Comparison of ENCODE assay signal across 1 cellular context in the genomic region with DNA sequence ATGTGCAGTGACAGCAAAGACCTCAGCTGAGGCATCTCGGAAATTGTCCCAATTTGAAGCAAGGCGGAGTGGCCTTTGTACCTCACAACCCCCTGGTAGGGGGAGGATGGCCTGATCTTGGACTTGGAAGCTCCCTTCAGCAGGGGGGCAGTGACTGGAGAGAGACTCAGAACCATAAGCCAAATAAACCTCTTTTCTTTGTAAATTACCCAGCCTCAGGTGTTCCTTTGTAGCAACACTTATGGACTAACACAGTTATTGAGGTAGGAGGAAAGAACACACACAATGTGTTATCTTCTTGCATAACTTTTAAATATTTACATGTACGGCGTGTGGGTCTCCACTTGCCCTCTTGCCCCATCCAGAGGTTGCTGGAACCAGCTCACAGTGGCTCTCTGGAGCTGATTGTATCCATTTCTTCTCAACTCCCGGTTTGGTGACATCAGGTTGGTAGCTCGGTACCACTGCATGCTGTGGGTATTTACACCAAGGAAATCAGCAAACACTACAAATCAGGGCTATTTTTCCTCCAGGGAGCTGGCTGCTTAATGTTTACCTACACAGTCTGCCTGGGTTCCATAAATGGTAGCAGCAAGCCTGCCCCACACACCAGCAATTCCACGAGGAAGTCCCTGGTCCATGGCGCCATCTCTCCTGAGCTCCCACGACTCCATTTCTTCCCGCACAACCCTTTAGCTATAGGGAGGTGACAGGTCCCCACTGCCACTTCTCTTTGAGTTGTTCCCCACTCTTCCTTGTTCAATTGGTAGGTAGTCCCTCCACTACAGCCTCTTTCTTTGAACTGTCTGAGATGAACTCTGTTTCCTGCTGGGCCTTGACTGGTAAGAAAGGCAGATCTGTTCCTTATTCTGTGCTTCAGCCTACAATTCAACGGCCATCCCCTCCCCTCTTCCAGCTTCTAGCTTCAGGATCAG.
TF ChIP-seq lines count a peak whose summit lies in the region.

No MANE protein-coding gene starts in this region.

TF ChIP-seq in liver, 16 proteins besides CTCF, POLR2A, EP300 and RAD21 (continued from another document):
- TF ChIP-seq, protein P1, sequence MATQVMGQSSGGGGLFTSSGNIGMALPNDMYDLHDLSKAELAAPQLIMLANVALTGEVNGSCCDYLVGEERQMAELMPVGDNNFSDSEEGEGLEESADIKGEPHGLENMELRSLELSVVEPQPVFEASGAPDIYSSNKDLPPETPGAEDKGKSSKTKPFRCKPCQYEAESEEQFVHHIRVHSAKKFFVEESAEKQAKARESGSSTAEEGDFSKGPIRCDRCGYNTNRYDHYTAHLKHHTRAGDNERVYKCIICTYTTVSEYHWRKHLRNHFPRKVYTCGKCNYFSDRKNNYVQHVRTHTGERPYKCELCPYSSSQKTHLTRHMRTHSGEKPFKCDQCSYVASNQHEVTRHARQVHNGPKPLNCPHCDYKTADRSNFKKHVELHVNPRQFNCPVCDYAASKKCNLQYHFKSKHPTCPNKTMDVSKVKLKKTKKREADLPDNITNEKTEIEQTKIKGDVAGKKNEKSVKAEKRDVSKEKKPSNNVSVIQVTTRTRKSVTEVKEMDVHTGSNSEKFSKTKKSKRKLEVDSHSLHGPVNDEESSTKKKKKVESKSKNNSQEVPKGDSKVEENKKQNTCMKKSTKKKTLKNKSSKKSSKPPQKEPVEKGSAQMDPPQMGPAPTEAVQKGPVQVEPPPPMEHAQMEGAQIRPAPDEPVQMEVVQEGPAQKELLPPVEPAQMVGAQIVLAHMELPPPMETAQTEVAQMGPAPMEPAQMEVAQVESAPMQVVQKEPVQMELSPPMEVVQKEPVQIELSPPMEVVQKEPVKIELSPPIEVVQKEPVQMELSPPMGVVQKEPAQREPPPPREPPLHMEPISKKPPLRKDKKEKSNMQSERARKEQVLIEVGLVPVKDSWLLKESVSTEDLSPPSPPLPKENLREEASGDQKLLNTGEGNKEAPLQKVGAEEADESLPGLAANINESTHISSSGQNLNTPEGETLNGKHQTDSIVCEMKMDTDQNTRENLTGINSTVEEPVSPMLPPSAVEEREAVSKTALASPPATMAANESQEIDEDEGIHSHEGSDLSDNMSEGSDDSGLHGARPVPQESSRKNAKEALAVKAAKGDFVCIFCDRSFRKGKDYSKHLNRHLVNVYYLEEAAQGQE (IDR thresholded peaks at IDR 0.05): peak; percentile 58
- TF ChIP-seq TAF1 (conservative IDR thresholded peaks at IDR 0.05) (peak; percentile 15), HNF4A (conservative IDR thresholded peaks at IDR 0.05) (peak; percentile 89 to 92), YY1 (IDR thresholded peaks at IDR 0.05) (peak; percentile 81), HNF4G (IDR thresholded peaks at IDR 0.05) (peak; percentile 63), EGR1 (IDR thresholded peaks at IDR 0.05; ENCODE audit: low read depth in 2 of 2) (no peak), FOXA1 (IDR thresholded peaks at IDR 0.05) (peak; percentile 52), GABPA (IDR thresholded peaks at IDR 0.05 in 1 of 2, conservative IDR thresholded peaks at IDR 0.05 in 1 of 2) (no peak), JUND (IDR thresholded peaks at IDR 0.05) (peak in 1 of 2 donors; percentile 83), NR2F2 (IDR thresholded peaks at IDR 0.05) (no peak)
- TF ChIP-seq, protein P2, sequence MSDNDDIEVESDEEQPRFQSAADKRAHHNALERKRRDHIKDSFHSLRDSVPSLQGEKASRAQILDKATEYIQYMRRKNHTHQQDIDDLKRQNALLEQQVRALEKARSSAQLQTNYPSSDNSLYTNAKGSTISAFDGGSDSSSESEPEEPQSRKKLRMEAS (IDR thresholded peaks at IDR 0.05): peak; percentile 84
TF ChIP-seq in liver: peak in this region for 12.
